ENCODE assay signal across 8 cellular contexts in genomic region chr17:17001874-17002520, GRCh38. TPM values are rescaled to one million over a fixed set of nuclear protein-coding genes. Genes with fewer than 3 reads are reported as not detected.
A peak's percentile ranks its signal among the peaks of the same experiment; 100 is the strongest.
DNase-seq lines count a peak whose midpoint lies in the region; ATAC-seq and TF ChIP-seq lines count a peak whose summit lies in the region.

No MANE protein-coding gene starts in this region.

- H3K27me3 ChIP-seq in adipocyte (replicated peaks; ENCODE audit: control insufficient read depth, insufficient read depth, low read length): peaks cover 8% of the 10 kb centered on the region
- H3K27me3 ChIP-seq in gastrocnemius medialis: no peaks in the 10 kb centered on the region

- peaks cover 10% of the 10 kb centered on the region for H3K4me1 Mint-ChIP-seq in T-helper 17 cell

- ATAC-seq in GM21825 (IDR thresholded peaks at IDR 0.05; ENCODE audit: unreplicated experiment): peak; percentile 69
- peak; percentile 81 for ATAC-seq in T-helper 17 cell
- ATAC-seq in left ventricle myocardium superior: peak; percentile 88
- ATAC-seq in gastrocnemius medialis: peak; percentile 59 to 73
- ATAC-seq in HG02763 (IDR thresholded peaks at IDR 0.05; ENCODE audit: unreplicated experiment): no peak

- no peaks in the 10 kb centered on the region for H3K27me3 Mint-ChIP-seq in T-helper 17 cell

- no peaks in the 10 kb centered on the region for H3K9me3 ChIP-seq in T-helper 17 cell (ENCODE audit: control insufficient read depth, low read length, poor library complexity, severe bottlenecking)
- no peaks in the 10 kb centered on the region for H3K9me3 ChIP-seq in adipocyte (ENCODE audit: control insufficient read depth, low read length)
- no peaks in the 10 kb centered on the region for H3K9me3 ChIP-seq in gastrocnemius medialis

- H3K4me1 ChIP-seq in adipocyte (ENCODE audit: control insufficient read depth, insufficient read depth, low read length) (peaks cover 3% of the 10 kb centered on the region), gastrocnemius medialis (no peaks in the 10 kb centered on the region)

- H3K36me3 Mint-ChIP-seq in T-helper 17 cell (ENCODE audit: low read depth): no peaks in the 10 kb centered on the region

- DNase-seq in NCI-H1105 treated with DMSO at 0.1 percent for 48 hours (lab: John Stamatoyannopoulos, UW): peak; percentile 65
- DNase-seq in T-helper 17 cell: peak; percentile 66 to 79 (median 71)
- DNase-seq in adipocyte (ENCODE audit: low read depth): peak; percentile 85
- DNase-seq in left ventricle myocardium superior: peak; percentile 90
- DNase-seq in gastrocnemius medialis: peak; percentile 44 to 65

- TF ChIP-seq CTCF in C4-2B (conservative IDR thresholded peaks at IDR 0.05): peak; percentile 99
- peak; percentile 86 to 99 (median 96) for TF ChIP-seq CTCF in gastrocnemius medialis (IDR thresholded peaks at IDR 0.05 in 4 of 5, conservative IDR thresholded peaks at IDR 0.05 in 1 of 5)

- intact Hi-C loops in left ventricle myocardium superior (cut with micrococcal nuclease): no loop called here
- intact Hi-C loops in gastrocnemius medialis (cut with DNase I; ENCODE audit: low total_unique reads): loop anchor here (2.0 to 10.0 kb wide), 3 partner anchors 123 to 639 kb away; no protein-coding TSS in a partner anchor

- no peak overlapping the region for H3K9ac ChIP-seq in adipocyte (ENCODE audit: low read length)

- no peak overlapping the region for H3K4me3 Mint-ChIP-seq in T-helper 17 cell

- H3K36me3 ChIP-seq in adipocyte (ENCODE audit: control insufficient read depth, insufficient read depth, low read length, severe bottlenecking): no peaks in the 10 kb centered on the region
- no peaks in the 10 kb centered on the region for H3K36me3 ChIP-seq in gastrocnemius medialis

- in situ Hi-C loops in gastrocnemius medialis (cut with MboI; ENCODE audit: low sequenced_read_pairs in 4 of 4): loop anchor here in 1 of 4 donors (25.0 kb wide), 2 partner anchors 135 to 285 kb away; partner anchors contain the start of gene COPS3

- H3K4me3 ChIP-seq in adipocyte (ENCODE audit: low read length): no peak overlapping the region
- peak overlapping the region in 2 of 4 donors; percentile 20 to 31 for H3K4me3 ChIP-seq in gastrocnemius medialis

- TF ChIP-seq POLR2A in gastrocnemius medialis (IDR thresholded peaks at IDR 0.05): no peak

- H3K27ac ChIP-seq in C4-2B: no peak overlapping the region
- no peak overlapping the region for H3K27ac ChIP-seq in gastrocnemius medialis

- H3K27ac Mint-ChIP-seq in T-helper 17 cell: no peak overlapping the region

RNA-seq across cellular contexts. Expression of gene TNFRSF13B, which starts 30.1 kb away (rescaled TPM):
- total RNA-seq in T-helper 17 cell (1 to 10 TPM in 1 of 2 donors, not detected in 1; 1.1 TPM), left ventricle myocardium superior (not detected), gastrocnemius medialis (not detected)

RNA-seq across cellular contexts. Expression of gene MPRIP, which starts 40.3 kb away (rescaled TPM):
- total RNA-seq in T-helper 17 cell (100 to 1,000 TPM; 268 to 269 TPM), left ventricle myocardium superior (335 TPM), gastrocnemius medialis (100 to 1,000 TPM in 3 of 4 donors, 10 to 100 TPM in 1; 71.1 to 127 (median 124) TPM)
